In genomic region chr1:167927075-167927754, GRCh38 we compare ENCODE assay signal across 11 cellular contexts. TPM values are rescaled to one million over a fixed set of nuclear protein-coding genes. Genes with fewer than 3 reads are reported as not detected.
DNase-seq lines count a peak whose midpoint lies in the region; ATAC-seq and TF ChIP-seq lines count a peak whose summit lies in the region.
"Had no signal": no experiment of that assay in that cellular context is flagged by ENCODE, and none has a peak within 500 bp of the region (broad histone marks: within the 10 kb centered on the region; RNA-seq: fewer than 3 reads in every experiment).

No MANE protein-coding gene starts in this region.

- H3K27me3 ChIP-seq in endodermal cell (ENCODE audit: control insufficient read depth, insufficient read depth, low read length, poor library complexity, severe bottlenecking) = no peaks in the 10 kb centered on the region
- H3K27me3 ChIP-seq in skeletal muscle tissue (ENCODE audit: control insufficient read depth in 3 of 3, insufficient read depth in 3 of 3, low read length in 3 of 3) = no peaks in the 10 kb centered on the region

- peak overlapping the region; percentile 0 for H3K4me3 Mint-ChIP-seq in endodermal cell
- H3K4me3 Mint-ChIP-seq: activated T-cell treated with anti-CD3 and anti-CD28 coated beads, Interleukin-2, amount 50 U/mL, for 24 hours; CD8-positive, alpha-beta T cell; effector memory CD8-positive, alpha-beta T cell had no signal

- H3K9ac ChIP-seq in endodermal cell (ENCODE audit: extremely low read depth, low read length, poor library complexity, severe bottlenecking) = no peak overlapping the region
- no peak overlapping the region for H3K9ac ChIP-seq in skeletal muscle tissue (ENCODE audit: low read depth in 1 of 3, low read length in 3 of 3)

- no peak for DNase-seq in endodermal cell
- DNase-seq in hepatic stellate cell (ENCODE audit: low spot score) = no peak
- DNase-seq in pons (ENCODE audit: low spot score) = no peak
- DNase-seq in NCI-H82 (lab: John Stamatoyannopoulos, UW) = no peak
- DNase-seq: activated T-cell treated with anti-CD3 and anti-CD28 coated beads, Interleukin-2, amount 50 U/mL, for 24 hours; anterior cingulate cortex; CD8-positive, alpha-beta T cell; effector memory CD8-positive, alpha-beta T cell had no signal

- no peaks in the 10 kb centered on the region for H3K9me3 Mint-ChIP-seq in endodermal cell
- H3K9me3 Mint-ChIP-seq: activated T-cell treated with anti-CD3 and anti-CD28 coated beads, Interleukin-2, amount 50 U/mL, for 24 hours; CD8-positive, alpha-beta T cell; effector memory CD8-positive, alpha-beta T cell had no signal

- H3K36me3 ChIP-seq in endodermal cell (ENCODE audit: control insufficient read depth, insufficient read depth, low read length) = peaks cover 11% of the 10 kb centered on the region
- H3K36me3 ChIP-seq in skeletal muscle tissue (ENCODE audit: control insufficient read depth in 3 of 3, insufficient read depth in 3 of 3, low read length in 3 of 3) = no peaks in the 10 kb centered on the region

- peak; percentile 48 for ATAC-seq in GM18907 (IDR thresholded peaks at IDR 0.05; ENCODE audit: unreplicated experiment)
- peak; percentile 52 for ATAC-seq in HG02852 (IDR thresholded peaks at IDR 0.05; ENCODE audit: unreplicated experiment)
- ATAC-seq: CD8-positive, alpha-beta T cell; effector memory CD8-positive, alpha-beta T cell had no signal

- no peaks in the 10 kb centered on the region for H3K27me3 Mint-ChIP-seq in endodermal cell (ENCODE audit: insufficient read depth)
- H3K27me3 Mint-ChIP-seq: activated T-cell treated with anti-CD3 and anti-CD28 coated beads, Interleukin-2, amount 50 U/mL, for 24 hours; effector memory CD8-positive, alpha-beta T cell had no signal

- H3K36me3 Mint-ChIP-seq in endodermal cell (ENCODE audit: low read depth) = no peaks in the 10 kb centered on the region

- H3K27ac ChIP-seq in endodermal cell (ENCODE audit: low read depth, low read length) (no peak overlapping the region), skeletal muscle tissue (ENCODE audit: low read depth, low read length) (peak overlapping the region; percentile 54)

- no peak for TF ChIP-seq CTCF in endodermal cell (conservative IDR thresholded peaks at IDR 0.05)

- H3K4me1 Mint-ChIP-seq in endodermal cell = peaks cover 24% of the 10 kb centered on the region

- no peak overlapping the region for H3K4me3 ChIP-seq in endodermal cell (ENCODE audit: low read length)
- H3K4me3 ChIP-seq in skeletal muscle tissue (ENCODE audit: low read length in 3 of 3) = no peak overlapping the region

- peak overlapping the region; percentile 55 for H3K27ac Mint-ChIP-seq in endodermal cell
- H3K27ac Mint-ChIP-seq: activated T-cell treated with anti-CD3 and anti-CD28 coated beads, Interleukin-2, amount 50 U/mL, for 24 hours; CD8-positive, alpha-beta T cell; effector memory CD8-positive, alpha-beta T cell had no signal

- H3K9me3 ChIP-seq in endodermal cell (ENCODE audit: control insufficient read depth, low read length) (no peaks in the 10 kb centered on the region), skeletal muscle tissue (ENCODE audit: control insufficient read depth in 3 of 3, low read length in 3 of 3) (no peaks in the 10 kb centered on the region)

- WGBS in endodermal cell (ENCODE audit: insufficient coverage in 1 of 2, insufficient read length in 1 of 2), 2 experiments = 82 to 92% methylated on average over 3 to 4 of the region's 4 CpGs

- H3K4me1 ChIP-seq in endodermal cell (ENCODE audit: control insufficient read depth, insufficient read depth, low read length) (peaks cover 5% of the 10 kb centered on the region), skeletal muscle tissue (ENCODE audit: control insufficient read depth in 3 of 3, insufficient read depth in 3 of 3, low read length in 3 of 3) (peaks cover 14 to 20% (median 15%) of the 10 kb centered on the region in 3 donors)

RNA-seq across cellular contexts. Expression of gene DCAF6, which starts 9.3 kb away (rescaled TPM):
- total RNA-seq in endodermal cell (10 to 100 TPM; 21.4 to 32.3 TPM), skeletal muscle tissue (93.9 TPM)
- 14.5 TPM for polyA plus RNA-seq in endodermal cell (2013, experiment 1 of 2)
- polyA plus RNA-seq in endodermal cell (2013, experiment 2 of 2) = 15.9 TPM

RNA-seq across cellular contexts. Expression of gene MPC2, which starts 9.7 kb away (rescaled TPM):
- total RNA-seq in endodermal cell (10 to 100 TPM; 30.7 to 42.5 TPM), skeletal muscle tissue (38.1 TPM)
- polyA plus RNA-seq in endodermal cell (2013, experiment 1 of 2) = 34.8 TPM
- polyA plus RNA-seq in endodermal cell (2013, experiment 2 of 2) = 38.0 TPM

RNA-seq across cellular contexts. Expression of gene ADCY10, which starts 13.3 kb away (rescaled TPM):
- total RNA-seq in endodermal cell = under 1 TPM in 1 of 2 donors, not detected in 1; 0.13 TPM
- 0.04 TPM for polyA plus RNA-seq in endodermal cell (2013, experiment 1 of 2)
- polyA plus RNA-seq in endodermal cell (2013, experiment 2 of 2) = not detected
- total RNA-seq in skeletal muscle tissue = under 0.01 TPM
